Comparison of ENCODE assay signal across 1 cellular context in the genomic region with DNA sequence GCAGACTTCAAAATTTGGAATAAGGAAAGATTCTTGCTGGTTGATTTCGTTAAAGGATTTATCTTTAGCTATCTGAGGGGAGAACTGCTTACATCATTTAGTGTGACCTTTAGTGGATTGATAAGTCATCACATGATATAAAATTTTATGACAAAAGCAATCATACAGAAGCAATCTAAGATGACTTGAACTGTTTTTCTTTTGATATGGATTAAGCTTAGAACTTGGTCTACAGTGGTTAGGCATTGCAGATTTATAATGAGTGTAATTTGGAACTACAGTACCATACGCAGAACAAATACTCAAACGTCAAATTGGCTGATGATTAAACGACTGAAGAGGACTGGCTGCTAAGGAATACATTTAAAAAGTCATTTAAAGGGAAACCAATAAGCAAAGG.
TF ChIP-seq lines count a peak whose summit lies in the region.

No MANE protein-coding gene starts in this region.

TF ChIP-seq in GM23338, 12 proteins besides CTCF, POLR2A, EP300 and RAD21 (continued from another document):
- no peak for TF ChIP-seq ZNF462 (CRISPR knock-in tag; IDR thresholded peaks at IDR 0.05)
- no peak for TF ChIP-seq POLR2AphosphoS5 (IDR thresholded peaks at IDR 0.05; ENCODE audit: low read depth)
- TF ChIP-seq NANOG (IDR thresholded peaks at IDR 0.05; ENCODE audit: borderline replicate concordance) = no peak
- TF ChIP-seq ZNF331 (CRISPR knock-in tag; IDR thresholded peaks at IDR 0.05; ENCODE audit: low read depth) = no peak
- no peak for TF ChIP-seq ZNF114 (CRISPR knock-in tag; IDR thresholded peaks at IDR 0.05)
